Comparison of ENCODE assay signal across 1 cellular context in the genomic region with DNA sequence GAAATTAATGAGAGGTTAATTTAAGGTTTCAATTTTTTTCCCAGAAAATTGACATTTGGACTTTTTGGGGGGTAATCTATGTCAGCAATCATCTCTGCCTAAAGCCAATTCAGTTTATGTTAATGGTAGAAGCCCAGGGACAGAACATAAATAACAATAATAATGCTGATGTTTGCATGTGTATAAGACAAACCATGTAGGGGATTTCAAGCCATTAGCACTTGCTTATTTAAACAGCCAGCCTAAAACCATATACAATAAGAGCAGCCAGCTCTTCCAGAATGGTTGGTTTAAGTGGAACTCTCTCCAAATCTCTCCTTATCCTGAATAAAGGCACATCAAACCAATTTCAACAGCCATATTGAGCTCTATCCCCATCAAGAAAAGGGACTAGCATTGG.
TF ChIP-seq lines count a peak whose summit lies in the region.

No MANE protein-coding gene starts in this region.

TF ChIP-seq in A549, 52 proteins besides CTCF, POLR2A, EP300 and RAD21 (continued from another document):
- TF ChIP-seq CHD4 (IDR thresholded peaks at IDR 0.05; ENCODE audit: borderline replicate concordance), result no peak
- TF ChIP-seq NFE2L2 (conservative IDR thresholded peaks at IDR 0.05; ENCODE audit: low read length), result no peak
- TF ChIP-seq, protein P1, sequence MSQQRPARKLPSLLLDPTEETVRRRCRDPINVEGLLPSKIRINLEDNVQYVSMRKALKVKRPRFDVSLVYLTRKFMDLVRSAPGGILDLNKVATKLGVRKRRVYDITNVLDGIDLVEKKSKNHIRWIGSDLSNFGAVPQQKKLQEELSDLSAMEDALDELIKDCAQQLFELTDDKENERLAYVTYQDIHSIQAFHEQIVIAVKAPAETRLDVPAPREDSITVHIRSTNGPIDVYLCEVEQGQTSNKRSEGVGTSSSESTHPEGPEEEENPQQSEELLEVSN (IDR thresholded peaks at IDR 0.05; ENCODE audit: borderline replicate concordance, low read depth), result no peak
- no peak for TF ChIP-seq HOXA7 (CRISPR knock-in tag; IDR thresholded peaks at IDR 0.05)
- TF ChIP-seq, protein P2, sequence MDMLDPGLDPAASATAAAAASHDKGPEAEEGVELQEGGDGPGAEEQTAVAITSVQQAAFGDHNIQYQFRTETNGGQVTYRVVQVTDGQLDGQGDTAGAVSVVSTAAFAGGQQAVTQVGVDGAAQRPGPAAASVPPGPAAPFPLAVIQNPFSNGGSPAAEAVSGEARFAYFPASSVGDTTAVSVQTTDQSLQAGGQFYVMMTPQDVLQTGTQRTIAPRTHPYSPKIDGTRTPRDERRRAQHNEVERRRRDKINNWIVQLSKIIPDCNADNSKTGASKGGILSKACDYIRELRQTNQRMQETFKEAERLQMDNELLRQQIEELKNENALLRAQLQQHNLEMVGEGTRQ (IDR thresholded peaks at IDR 0.05), result no peak
- no peak for TF ChIP-seq MAZ (IDR thresholded peaks at IDR 0.05; ENCODE audit: borderline replicate concordance, low read depth, low read length)
- no peak for TF ChIP-seq RNF2 (IDR thresholded peaks at IDR 0.05; ENCODE audit: borderline replicate concordance, low read depth)
- TF ChIP-seq, protein P3, sequence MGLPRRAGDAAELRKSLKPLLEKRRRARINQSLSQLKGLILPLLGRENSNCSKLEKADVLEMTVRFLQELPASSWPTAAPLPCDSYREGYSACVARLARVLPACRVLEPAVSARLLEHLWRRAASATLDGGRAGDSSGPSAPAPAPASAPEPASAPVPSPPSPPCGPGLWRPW (IDR thresholded peaks at IDR 0.05), result no peak
- TF ChIP-seq EHMT2 (IDR thresholded peaks at IDR 0.05; ENCODE audit: low read depth), result no peak
- no peak for TF ChIP-seq HOXB13 (CRISPR knock-in tag; IDR thresholded peaks at IDR 0.05; ENCODE audit: low read depth)
- TF ChIP-seq, protein P4, sequence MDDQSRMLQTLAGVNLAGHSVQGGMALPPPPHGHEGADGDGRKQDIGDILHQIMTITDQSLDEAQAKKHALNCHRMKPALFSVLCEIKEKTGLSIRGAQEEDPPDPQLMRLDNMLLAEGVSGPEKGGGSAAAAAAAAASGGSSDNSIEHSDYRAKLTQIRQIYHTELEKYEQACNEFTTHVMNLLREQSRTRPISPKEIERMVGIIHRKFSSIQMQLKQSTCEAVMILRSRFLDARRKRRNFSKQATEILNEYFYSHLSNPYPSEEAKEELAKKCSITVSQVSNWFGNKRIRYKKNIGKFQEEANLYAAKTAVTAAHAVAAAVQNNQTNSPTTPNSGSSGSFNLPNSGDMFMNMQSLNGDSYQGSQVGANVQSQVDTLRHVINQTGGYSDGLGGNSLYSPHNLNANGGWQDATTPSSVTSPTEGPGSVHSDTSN (IDR thresholded peaks at IDR 0.05), result no peak
- TF ChIP-seq CHD2 (IDR thresholded peaks at IDR 0.05; ENCODE audit: low read length, partially characterized antibody), result no peak
